21 cellular contexts compared by ENCODE assay signal in the genomic region with DNA sequence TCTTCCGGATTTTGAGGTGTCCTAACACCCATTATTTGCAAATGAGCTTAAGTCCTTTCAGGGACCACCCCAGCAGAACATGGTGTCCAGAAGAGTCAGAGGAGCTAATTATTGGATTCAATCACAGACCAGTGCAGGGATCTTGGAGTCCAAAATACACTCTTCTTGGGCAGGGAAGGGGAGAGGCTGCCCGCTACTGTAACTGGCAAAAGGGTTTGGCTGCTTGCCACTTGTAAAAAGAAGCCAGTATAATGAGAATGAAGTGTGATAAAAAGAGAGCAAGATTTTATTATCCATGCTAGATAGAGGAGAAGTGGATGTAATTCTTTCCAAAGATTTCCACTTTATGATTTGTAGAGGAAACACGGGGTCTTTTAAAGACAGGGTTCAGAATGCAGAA. TPM values are rescaled to one million over a fixed set of nuclear protein-coding genes. Genes with fewer than 3 reads are reported as not detected.
DNase-seq lines count a peak whose midpoint lies in the region; ATAC-seq and TF ChIP-seq lines count a peak whose summit lies in the region.
"Had no signal": no experiment of that assay in that cellular context is flagged by ENCODE, and none has a peak within 500 bp of the region (broad histone marks: within the 10 kb centered on the region; RNA-seq: fewer than 3 reads in every experiment).

No MANE protein-coding gene starts in this region.

- intact Hi-C loops in left colon (cut with DNase I, micrococcal nuclease): no loop called here

- peaks cover 5% of the 10 kb centered on the region for H3K27me3 ChIP-seq in HL-60 (ENCODE audit: insufficient read depth, poor library complexity, severe bottlenecking)
- H3K27me3 ChIP-seq: BLaER1 treated with 17β-estradiol and CSF1 and Interleukin-3, amounts not matched to agents 10 nM and 100 nM had no signal

- no peaks in the 10 kb centered on the region for H3K9me3 Mint-ChIP-seq in progenitor cell of endocrine pancreas (ENCODE audit: low read depth)
- H3K9me3 Mint-ChIP-seq: CD4-positive, alpha-beta T cell; CD8-positive, alpha-beta memory T cell had no signal

- H3K4me3 Mint-ChIP-seq in progenitor cell of endocrine pancreas (ENCODE audit: low read depth): no peak overlapping the region
- H3K4me3 Mint-ChIP-seq: CD4-positive, alpha-beta T cell; CD8-positive, alpha-beta memory T cell had no signal

- no peaks in the 10 kb centered on the region for H3K4me1 Mint-ChIP-seq in progenitor cell of endocrine pancreas (ENCODE audit: low read depth)
- H3K4me1 Mint-ChIP-seq: CD8-positive, alpha-beta memory T cell had no signal

- peaks cover 23% of the 10 kb centered on the region for H3K27me3 Mint-ChIP-seq in progenitor cell of endocrine pancreas

- peak overlapping the region; percentile 18; the same call in 1 of the 2 replicates for H3K27ac ChIP-seq in HL-60 (replicated peaks)
- H3K27ac ChIP-seq: 22Rv1; BLaER1 treated with 17β-estradiol and CSF1 and Interleukin-3, amounts not matched to agents 10 nM and 100 nM; GM23248 had no signal

- peak overlapping the region; percentile 11 for H3K27ac Mint-ChIP-seq in progenitor cell of endocrine pancreas
- H3K27ac Mint-ChIP-seq: CD4-positive, alpha-beta T cell had no signal

- TF ChIP-seq CTCF in HL-60 (IDR thresholded peaks at IDR 0.05; ENCODE audit: insufficient read depth, low read length) (no peak), progenitor cell of endocrine pancreas (IDR thresholded peaks at IDR 0.05; ENCODE audit: unreplicated experiment) (no peak)

- no peaks in the 10 kb centered on the region for H3K36me3 Mint-ChIP-seq in progenitor cell of endocrine pancreas (ENCODE audit: insufficient read depth)
- H3K36me3 Mint-ChIP-seq: CD14-positive monocyte; CD8-positive, alpha-beta memory T cell had no signal

- H3K4me3 ChIP-seq in HL-60 (replicated peaks; ENCODE audit: insufficient read depth, low read length): no peak overlapping the region
- H3K4me3 ChIP-seq: BLaER1 treated with 17β-estradiol and CSF1 and Interleukin-3, amounts not matched to agents 10 nM and 100 nM; GM12878; GM23248 had no signal

- ATAC-seq in left colon: peak; percentile 59
- ATAC-seq: GM12878 had no signal

- DNase-seq in HL-60 (ENCODE audit: low read depth in 1 of 2, low spot score in 1 of 2): no peak
- peak; percentile 42 to 47 for DNase-seq in left colon
- no peak for DNase-seq in progenitor cell of endocrine pancreas (ENCODE audit: low spot score, unreplicated experiment)
- DNase-seq in iPS-NIHi11 (ENCODE audit: low spot score): no peak
- no peak for DNase-seq in HT-29 (ENCODE audit: low spot score)
- DNase-seq in AG20443 (ENCODE audit: low spot score): no peak
- DNase-seq: BE2C; CD4-positive, alpha-beta T cell; CD8-positive, alpha-beta memory T cell; DMS 273 treated with DMSO at 0.1 percent for 48 hours; DMS79; EL; GDM1; GM23248; H7; HCEC 1CT had no signal

RNA-seq across cellular contexts. Expression of a gene that starts 19.3 kb away (rescaled TPM):
- total RNA-seq in left colon (not detected), progenitor cell of endocrine pancreas (not detected in 2 replicates)
- total RNA-seq in HT-29 (2014; rRNA removed; shearing (Covaris generic)): not detected in 2 replicates
- total RNA-seq: CD4-positive, alpha-beta T cell; CD8-positive, alpha-beta memory T cell; GM12878; GM23248; H1; H7 had no signal

RNA-seq across cellular contexts. Expression of a gene that starts 26.6 kb away (rescaled TPM):
- total RNA-seq in left colon (100 to 1,000 TPM; 108 to 124 TPM), progenitor cell of endocrine pancreas (161 and 188 TPM in 2 replicates)
- 17.7 and 21.9 TPM in 2 replicates for total RNA-seq in HT-29 (2014; rRNA removed; shearing (Covaris generic))
- total RNA-seq: CD4-positive, alpha-beta T cell; GM12878; GM23248 had no signal

RNA-seq across cellular contexts. Expression of a gene that starts 43.1 kb away (rescaled TPM):
- total RNA-seq in left colon (not detected), progenitor cell of endocrine pancreas (not detected in 2 replicates)
- total RNA-seq in HT-29 (2014; rRNA removed; shearing (Covaris generic)): not detected in 2 replicates
- total RNA-seq: CD4-positive, alpha-beta T cell; CD8-positive, alpha-beta memory T cell; GM12878; GM23248; H1; H7 had no signal

RNA-seq across cellular contexts. Expression of a gene that starts 51.0 kb away (rescaled TPM):
- total RNA-seq in left colon (not detected), progenitor cell of endocrine pancreas (not detected in 2 replicates)
- total RNA-seq in HT-29 (2014; rRNA removed; shearing (Covaris generic)): not detected in 2 replicates
- total RNA-seq: CD4-positive, alpha-beta T cell; CD8-positive, alpha-beta memory T cell; GM12878; GM23248; H1 had no signal

Comparison
In these comparisons a context has a peak if more than half of its experiments do, and no peak if none do; other contexts are left out.
1. DNase-seq: peak in left colon (2 of 2); none in HL-60 (0 of 2), progenitor cell of endocrine pancreas (single experiment), iPS-NIHi11 (single experiment), HT-29 (single experiment) and AG20443 (single experiment).